Comparison of ENCODE assay signal across 9 cellular contexts in genomic region chr2:42770288-42771131, GRCh38. TPM values are rescaled to one million over a fixed set of nuclear protein-coding genes. Genes with fewer than 3 reads are reported as not detected.
DNase-seq lines count a peak whose midpoint lies in the region; ATAC-seq and TF ChIP-seq lines count a peak whose summit lies in the region.
"Had no signal": no experiment of that assay in that cellular context is flagged by ENCODE, and none has a peak within 500 bp of the region (broad histone marks: within the 10 kb centered on the region; RNA-seq: fewer than 3 reads in every experiment).

No MANE protein-coding gene starts in this region.

- peaks cover 6% of the 10 kb centered on the region; the same call in 1 of the 3 replicates for H3K9me3 Mint-ChIP-seq in GM23338

- ATAC-seq in GM23338: peak; percentile 92
- peak; percentile 28 for ATAC-seq in left lobe of liver
- ATAC-seq in GM18868 (IDR thresholded peaks at IDR 0.05; ENCODE audit: unreplicated experiment): no peak

- TF ChIP-seq CTCF in GM23338 (conservative IDR thresholded peaks at IDR 0.05; ENCODE audit: low read depth in 2 of 2): peak; percentile 83 to 97
- peak; percentile 53 for TF ChIP-seq CTCF in astrocyte of the spinal cord (IDR thresholded peaks at IDR 0.05; ENCODE audit: low read depth, low read length)

- H3K36me3 ChIP-seq in GM23338 (ENCODE audit: insufficient read depth): no peaks in the 10 kb centered on the region
- H3K36me3 ChIP-seq: SJSA1 had no signal

- H3K27ac Mint-ChIP-seq in GM23338: no peak overlapping the region

- H3K4me1 Mint-ChIP-seq in GM23338: peaks cover 27% of the 10 kb centered on the region

- H3K36me3 Mint-ChIP-seq in GM23338 (ENCODE audit: low read depth): peaks cover 1% of the 10 kb centered on the region

- DNase-seq in DMS153 (lab: John Stamatoyannopoulos, UW): peak; percentile 41
- peak; percentile 93 for DNase-seq in GM23338 (ENCODE audit: low spot score)
- DNase-seq in NCI-H2227 (lab: John Stamatoyannopoulos, UW; ENCODE audit: unreplicated experiment): peak; percentile 23
- DNase-seq in astrocyte of the spinal cord (ENCODE audit: low read depth, low spot score): peak; percentile 30
- DNase-seq in left lobe of liver (ENCODE audit: low spot score): no peak
- DNase-seq in mucosa of gallbladder (ENCODE audit: low spot score): no peak
- DNase-seq in middle frontal gyrus (ENCODE audit: extremely low spot score, low spot score): no peak

- H2AFZ ChIP-seq in GM23338: no peak overlapping the region; the same call in 1 of the 2 replicates

- H3K27me3 ChIP-seq in GM23338 (ENCODE audit: insufficient read depth): no peaks in the 10 kb centered on the region
- H3K27me3 ChIP-seq: SJSA1 had no signal

- H3K27me3 Mint-ChIP-seq in GM23338 (ENCODE audit: insufficient read depth, low read depth, poor library complexity): peaks cover 10% of the 10 kb centered on the region

- in situ Hi-C loops in astrocyte of the spinal cord (cut with HindIII; ENCODE audit: low sequenced_read_pairs): no loop called here

- H3K4me3 Mint-ChIP-seq in GM23338: no peak overlapping the region

- no peaks in the 10 kb centered on the region for H4K20me1 ChIP-seq in GM23338 (replicated peaks; ENCODE audit: insufficient read depth)

- peaks cover 21% of the 10 kb centered on the region for H3K4me1 ChIP-seq in GM23338 (ENCODE audit: insufficient read depth)
- H3K4me1 ChIP-seq: SJSA1 had no signal

- no peak overlapping the region for H3K27ac ChIP-seq in GM23338 (ENCODE audit: low read depth)
- H3K27ac ChIP-seq: SJSA1 had no signal

- H3K79me2 ChIP-seq in GM23338 (replicated peaks; ENCODE audit: insufficient read depth): no peaks in the 10 kb centered on the region

- H3F3A ChIP-seq in GM23338 (replicated peaks; ENCODE audit: low read depth): 0 out of 2 replicates have a peak, but pooled peaks cover 4% of the 10 kb centered on the region

- H3K4me3 ChIP-seq in GM23338: no peak overlapping the region
- H3K4me3 ChIP-seq in astrocyte of the spinal cord (ENCODE audit: low read depth, low read length): no peak overlapping the region
- H3K4me3 ChIP-seq: SJSA1 had no signal

- H3K4me2 ChIP-seq in GM23338: no peak overlapping the region

- no peaks in the 10 kb centered on the region for H3K9me2 ChIP-seq in GM23338 (ENCODE audit: insufficient read depth)

TF ChIP-seq in GM23338, 12 proteins besides CTCF, POLR2A, EP300 and RAD21:
- TF ChIP-seq ZNF331 (CRISPR knock-in tag; IDR thresholded peaks at IDR 0.05; ENCODE audit: low read depth) (peak; percentile 55; the same call in 1 of the 2 replicates), ZNF114 (CRISPR knock-in tag; IDR thresholded peaks at IDR 0.05) (no peak), ZNF462 (CRISPR knock-in tag; IDR thresholded peaks at IDR 0.05) (no peak)

RNA-seq across cellular contexts. Expression of gene OXER1, which starts 6.6 kb away (rescaled TPM):
- 0.31 and 0.69 TPM in 2 replicates for total RNA-seq in GM23338 (2014; rRNA removed; shearing (Covaris generic))
- polyA plus RNA-seq in GM23338 (2016; fragmentation: Nextera tagmentation; extraction: Ambion mirVana): 1.2 and 1.5 TPM in 2 replicates
- 29.7 TPM for total RNA-seq in left lobe of liver
- total RNA-seq in mucosa of gallbladder: 3.7 TPM
- total RNA-seq: SJSA1 had no signal

RNA-seq across cellular contexts. Expression of gene HAAO, which starts 21.9 kb away (rescaled TPM):
- total RNA-seq in GM23338 (2014; rRNA removed; shearing (Covaris generic)): 0.97 and 2.6 TPM in 2 replicates
- polyA plus RNA-seq in GM23338 (2016; fragmentation: Nextera tagmentation; extraction: Ambion mirVana): 2.4 and 3.2 TPM in 2 replicates
- total RNA-seq in left lobe of liver (188 TPM), mucosa of gallbladder (20.9 TPM)
- total RNA-seq: SJSA1 had no signal

Comparison
In these comparisons a context has a peak if more than half of its experiments do, and no peak if none do; other contexts are left out.
1. DNase-seq: peak in DMS153 (single experiment), GM23338 (single experiment), NCI-H2227 (single experiment) and astrocyte of the spinal cord (single experiment); none in left lobe of liver (single experiment), mucosa of gallbladder (single experiment) and middle frontal gyrus (single experiment).